ENCODE assay signal across 1 cellular context in genomic region chr1:52552505-52553371, GRCh38.
TF ChIP-seq lines count a peak whose summit lies in the region.

TUT4 (minus strand) TSS chr1:52553092; CDS start chr1:52526280, 26,812 bp downstream.

TF ChIP-seq in HepG2, 621 proteins besides CTCF, POLR2A, EP300 and RAD21 (continued from another document and continues in another):
- TF ChIP-seq ZNF704 (CRISPR knock-in tag; IDR thresholded peaks at IDR 0.05; ENCODE audit: borderline replicate concordance) (0 out of 2 replicates have a peak, but pooled peaks have one; percentile 57), ZNF335 (CRISPR knock-in tag; IDR thresholded peaks at IDR 0.05) (no peak), KLF11 (CRISPR knock-in tag; IDR thresholded peaks at IDR 0.05) (no peak), ZNF235 (CRISPR knock-in tag; IDR thresholded peaks at IDR 0.05; ENCODE audit: borderline replicate concordance) (no peak; the same call in 1 of the 2 replicates), ZNF580 (CRISPR knock-in tag; IDR thresholded peaks at IDR 0.05; ENCODE audit: borderline replicate concordance, low read depth) (no peak), ZNF567 (CRISPR knock-in tag; IDR thresholded peaks at IDR 0.05; ENCODE audit: borderline replicate concordance) (no peak), UBTF (CRISPR knock-in tag; IDR thresholded peaks at IDR 0.05) (peak; percentile 66; the same call in 1 of the 2 replicates), NR2F1 (CRISPR knock-in tag; IDR thresholded peaks at IDR 0.05) (no peak), ZNF616 (CRISPR knock-in tag; IDR thresholded peaks at IDR 0.05; ENCODE audit: low read depth) (no peak), ZNF556 (CRISPR knock-in tag; IDR thresholded peaks at IDR 0.05; ENCODE audit: borderline replicate concordance) (0 out of 2 replicates have a peak, but pooled peaks have one; percentile 21), CEBPG (CRISPR knock-in tag; IDR thresholded peaks at IDR 0.05) (no peak), ZNF710 (CRISPR knock-in tag; IDR thresholded peaks at IDR 0.05; ENCODE audit: borderline replicate concordance) (no peak), ZNF878 (CRISPR knock-in tag; IDR thresholded peaks at IDR 0.05) (no peak), ZNF230 (CRISPR knock-in tag; IDR thresholded peaks at IDR 0.05) (no peak), GMEB1 (CRISPR knock-in tag; IDR thresholded peaks at IDR 0.05; ENCODE audit: borderline replicate concordance) (0 out of 2 replicates have a peak, but pooled peaks have one; percentile 30), SNAI1 (CRISPR knock-in tag; IDR thresholded peaks at IDR 0.05; ENCODE audit: borderline replicate concordance) (0 out of 2 replicates have a peak, but pooled peaks have one; percentile 33), ZNF274 (CRISPR knock-in tag; IDR thresholded peaks at IDR 0.05) (peak; percentile 43; the same call in 1 of the 2 replicates), ZFY (CRISPR knock-in tag; IDR thresholded peaks at IDR 0.05) (peak; percentile 81), HES4 (CRISPR knock-in tag; IDR thresholded peaks at IDR 0.05; ENCODE audit: borderline replicate concordance) (peak; percentile 80), HOXA5 (CRISPR knock-in tag; IDR thresholded peaks at IDR 0.05) (no peak), ZNF260 (CRISPR knock-in tag; IDR thresholded peaks at IDR 0.05; ENCODE audit: borderline replicate concordance, low read depth) (no peak), ZNF136 (CRISPR knock-in tag; IDR thresholded peaks at IDR 0.05; ENCODE audit: low read depth) (no peak), STAT5B (CRISPR knock-in tag; IDR thresholded peaks at IDR 0.05) (no peak), SNRNP70 (IDR thresholded peaks at IDR 0.05; ENCODE audit: low read depth, low read length) (no peak), POLR2AphosphoS2 (IDR thresholded peaks at IDR 0.05; ENCODE audit: low read depth, low read length) (no peak), CREM (IDR thresholded peaks at IDR 0.05) (no peak), CREM (CRISPR knock-in tag; IDR thresholded peaks at IDR 0.05) (no peak), ZNF451 (CRISPR knock-in tag; IDR thresholded peaks at IDR 0.05) (peak; percentile 83), ZNF101 (CRISPR knock-in tag; IDR thresholded peaks at IDR 0.05; ENCODE audit: borderline replicate concordance, low read depth) (no peak), NCOA5 (CRISPR knock-in tag; IDR thresholded peaks at IDR 0.05) (no peak), PAXIP1 (CRISPR knock-in tag; conservative IDR thresholded peaks at IDR 0.05) (no peak; the same call in 1 of the 2 replicates), MAX (IDR thresholded peaks at IDR 0.05) (peak; percentile 46; the same call in 1 of the 2 replicates), ZNF780A (CRISPR knock-in tag; IDR thresholded peaks at IDR 0.05) (no peak), ZSCAN20 (CRISPR knock-in tag; IDR thresholded peaks at IDR 0.05; ENCODE audit: borderline replicate concordance) (0 out of 2 replicates have a peak, but pooled peaks have one; percentile 24), TAF15 (IDR thresholded peaks at IDR 0.05; ENCODE audit: low read depth, low read length, poor library complexity, severe bottlenecking) (no peak), HIC2 (CRISPR knock-in tag; IDR thresholded peaks at IDR 0.05; ENCODE audit: low read depth) (no peak), NKX3-1 (CRISPR knock-in tag; IDR thresholded peaks at IDR 0.05) (no peak), ZMYM4 (CRISPR knock-in tag; IDR thresholded peaks at IDR 0.05) (peak; percentile 72; the same call in 1 of the 2 replicates), KDM1A (CRISPR knock-in tag; IDR thresholded peaks at IDR 0.05) (no peak), HNRNPL (IDR thresholded peaks at IDR 0.05; ENCODE audit: low read depth, low read length) (no peak), ZBTB1 (CRISPR knock-in tag; IDR thresholded peaks at IDR 0.05; ENCODE audit: borderline replicate concordance) (no peak), KAT7 (CRISPR knock-in tag; IDR thresholded peaks at IDR 0.05; ENCODE audit: borderline replicate concordance) (no peak; the same call in 1 of the 2 replicates), KMT2B (CRISPR knock-in tag; IDR thresholded peaks at IDR 0.05) (peak; percentile 58), REXO4 (CRISPR knock-in tag; IDR thresholded peaks at IDR 0.05; ENCODE audit: borderline replicate concordance) (no peak), TOE1 (CRISPR knock-in tag; IDR thresholded peaks at IDR 0.05) (no peak), IRF2 (CRISPR knock-in tag; IDR thresholded peaks at IDR 0.05) (0 out of 2 replicates have a peak, but pooled peaks have one; percentile 38), STAT6 (CRISPR knock-in tag; IDR thresholded peaks at IDR 0.05; ENCODE audit: borderline replicate concordance) (no peak), TCF12 (IDR thresholded peaks at IDR 0.05) (no peak), TCF12 (CRISPR knock-in tag; IDR thresholded peaks at IDR 0.05) (0 out of 2 replicates have a peak, but pooled peaks have one; percentile 60), SMYD3 (CRISPR knock-in tag; IDR thresholded peaks at IDR 0.05) (no peak), SMAD9 (CRISPR knock-in tag; IDR thresholded peaks at IDR 0.05) (no peak), NR0B2 (CRISPR knock-in tag; IDR thresholded peaks at IDR 0.05) (peak; percentile 71; the same call in 1 of the 2 replicates), POLR2AphosphoS5 (IDR thresholded peaks at IDR 0.05; ENCODE audit: low read depth, low read length) (peak; percentile 40; the same call in 1 of the 2 replicates), ZKSCAN5 (CRISPR knock-in tag; IDR thresholded peaks at IDR 0.05) (no peak)
